ENCODE assay signal across 13 cellular contexts in the genomic region with DNA sequence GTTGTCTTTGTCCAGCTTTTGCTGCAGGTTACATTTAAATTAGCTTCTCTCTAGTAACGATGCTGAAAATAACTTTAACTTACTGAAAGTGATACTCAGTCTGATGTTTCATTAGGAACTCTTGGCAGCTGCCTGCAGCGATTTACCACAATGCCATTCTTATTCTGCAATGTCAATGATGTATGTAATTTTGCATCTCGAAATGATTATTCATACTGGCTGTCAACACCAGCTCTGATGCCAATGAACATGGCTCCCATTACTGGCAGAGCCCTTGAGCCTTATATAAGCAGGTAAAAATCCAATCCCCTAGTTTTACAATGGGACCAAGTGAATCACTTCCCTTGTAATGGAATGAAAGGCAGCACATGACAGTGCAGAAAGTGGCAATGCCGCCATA. TPM values are rescaled to one million over a fixed set of nuclear protein-coding genes. Genes with fewer than 3 reads are reported as not detected.
DNase-seq lines count a peak whose midpoint lies in the region; ATAC-seq and TF ChIP-seq lines count a peak whose summit lies in the region.
"Had no signal": no experiment of that assay in that cellular context is flagged by ENCODE, and none has a peak within 500 bp of the region (broad histone marks: within the 10 kb centered on the region; RNA-seq: fewer than 3 reads in every experiment).

No MANE protein-coding gene starts in this region.

- ATAC-seq in GM19023 (IDR thresholded peaks at IDR 0.05; ENCODE audit: unreplicated experiment): peak; percentile 62
- peak; percentile 71 for ATAC-seq in HG03469 (IDR thresholded peaks at IDR 0.05; ENCODE audit: unreplicated experiment)
- ATAC-seq: stimulated activated naive CD8-positive, alpha-beta T cell treated with anti-CD3 and anti-CD28 coated beads, Interleukin-15, amount 100 ng/mL, for 72 hours had no signal

- WGBS in GM23248 (ENCODE audit: low coverage in 1 of 2, low lambda C conversion rate in 2 of 2, missing lambda C conversion rate in 2 of 2), 2 experiments: 28 to 30% methylated on average over 4 of the region's 4 CpGs

- H3K36me3 ChIP-seq in GM23248 (ENCODE audit: low read depth): no peaks in the 10 kb centered on the region

- no peak overlapping the region for H3K4me2 ChIP-seq in GM23248 (ENCODE audit: unreplicated experiment)

- in situ Hi-C loops in GM23248 (cut with MboI) (no loop called here), GM13976 (cut with MboI; ENCODE audit: low sequenced_read_pairs, unreplicated experiment) (no loop called here)

- H3F3A ChIP-seq in GM23248 (ENCODE audit: insufficient read depth): no peaks in the 10 kb centered on the region

- H3K79me2 ChIP-seq in GM23248 (ENCODE audit: insufficient read depth): no peaks in the 10 kb centered on the region

- H3K9ac ChIP-seq in GM23248: no peak overlapping the region

- no peak overlapping the region for H2AFZ ChIP-seq in GM23248

- TF ChIP-seq CTCF in GM13976 (IDR thresholded peaks at IDR 0.05; ENCODE audit: borderline replicate concordance, control extremely low read depth, extremely low read depth, insufficient read depth, missing control alignments): no peak

- H3K9me2 ChIP-seq in GM23248 (ENCODE audit: insufficient read depth): no peaks in the 10 kb centered on the region

- H3K27me3 ChIP-seq in GM23248 (replicated peaks; ENCODE audit: insufficient read depth): no peaks in the 10 kb centered on the region
- H3K27me3 ChIP-seq: spleen had no signal

- H4K20me1 ChIP-seq in GM23248 (ENCODE audit: insufficient read depth): no peaks in the 10 kb centered on the region

- H3K4me1 ChIP-seq in GM23248 (ENCODE audit: insufficient read depth): peaks cover 7% of the 10 kb centered on the region; the same call in 1 of the 2 replicates
- H3K4me1 ChIP-seq: spleen had no signal

- DNase-seq in GM23248: peak; percentile 37
- peak; percentile 22 for DNase-seq in occipital lobe (lab: John Stamatoyannopoulos, UW)
- DNase-seq in GM13976 (ENCODE audit: low spot score): no peak
- DNase-seq in NCI-H69 (lab: John Stamatoyannopoulos, UW): no peak
- DNase-seq in T-helper 2 cell: no peak
- DNase-seq in retina: no peak
- DNase-seq: activated CD4-positive, alpha-beta T cell treated with anti-CD3 and anti-CD28 coated beads, Interleukin-2, amount 50 U/mL, for 48 hours; mesendoderm; Right ventricle myocardium superior; spleen; stimulated activated naive CD8-positive, alpha-beta T cell treated with anti-CD3 and anti-CD28 coated beads, Interleukin-15, amount 100 ng/mL, for 72 hours had no signal

- no peak overlapping the region for H3K27ac ChIP-seq in GM23248
- H3K27ac ChIP-seq: spleen had no signal

- no peaks in the 10 kb centered on the region for H3K9me3 ChIP-seq in GM23248 (ENCODE audit: low read depth)
- H3K9me3 ChIP-seq: spleen had no signal

- no peak overlapping the region for H3K4me3 ChIP-seq in GM23248
- H3K4me3 ChIP-seq: spleen had no signal

RNA-seq across cellular contexts. Expression of gene MFF, which starts 16.3 kb away (rescaled TPM):
- total RNA-seq in GM23248 (2014; rRNA removed; shearing (Covaris generic)): 250 and 258 TPM in 2 replicates
- polyA plus RNA-seq in GM23248 (2016; fragmentation: Nextera tagmentation; extraction: Ambion mirVana): 300 and 301 TPM in 2 replicates
- total RNA-seq in occipital lobe: 127 TPM

Comparison
In these comparisons a context has a peak if more than half of its experiments do, and no peak if none do; other contexts are left out.
1. DNase-seq: peak in GM23248 (single experiment) and occipital lobe (single experiment); none in GM13976 (single experiment), NCI-H69 (single experiment), T-helper 2 cell (0 of 5) and retina (single experiment).